In genomic region chr6:88619951-88620350, GRCh38 we compare ENCODE assay signal across 22 cellular contexts.
"Had no signal": no experiment of that assay in that cellular context is flagged by ENCODE, and none has a peak within 500 bp of the region (broad histone marks: within the 10 kb centered on the region; RNA-seq: fewer than 3 reads in every experiment).

No MANE protein-coding gene starts in this region.

- ATAC-seq: esophagus mucosa; heart right ventricle; mucosa of descending colon; natural killer cell; stimulated activated naive B cell treated with anti-CD40 and anti-IgM and Interleukin-4, amounts not matched to agents 10 μg/mL and 1 μg/mL and 100 μg/mL, for 72 hours; stimulated activated naive CD8-positive, alpha-beta T cell treated with anti-CD3 and anti-CD28 coated beads, Interleukin-15, amount 100 ng/mL, for 72 hours; upper lobe of right lung had no signal

- H3K36me3 ChIP-seq: heart right ventricle, ovary, right atrium auricular region, sigmoid colon, tibial nerve, upper lobe of right lung had no signal

- H3K27ac ChIP-seq: heart right ventricle, ovary, right atrium auricular region, sigmoid colon, skin epidermis, testis, tibial nerve, upper lobe of right lung had no signal

- H3K4me3 ChIP-seq: heart right ventricle, mucosa of descending colon, ovary, right atrium auricular region, sigmoid colon, skin epidermis, testis, tibial nerve, upper lobe of right lung had no signal

- DNase-seq: effector memory CD4-positive, alpha-beta T cell; heart right ventricle; hypothalamus; kidney glomerular epithelial cell; mucosa of descending colon; natural killer cell; nucleus accumbens; ovary; sigmoid colon; stimulated activated CD4-positive, alpha-beta T cell treated with anti-CD3 and anti-CD28 coated beads, Interleukin-2, amount 100 ng/mL, for 24 hours; stimulated activated CD4-positive, alpha-beta T cell treated with anti-CD3 and anti-CD28 coated beads, Interleukin-4, amount 100 ng/mL, for 4 hours; stimulated activated naive B cell treated with anti-CD40 and anti-IgM and Interleukin-4, amounts not matched to agents 10 μg/mL and 1 μg/mL and 100 μg/mL, for 72 hours; stimulated activated naive CD8-positive, alpha-beta T cell treated with anti-CD3 and anti-CD28 coated beads, Interleukin-15, amount 100 ng/mL, for 72 hours; testis; upper lobe of right lung had no signal

- H3K27me3 ChIP-seq: heart right ventricle, ovary, right atrium auricular region, sigmoid colon, testis, tibial nerve, upper lobe of right lung had no signal

- H3K4me1 ChIP-seq: heart right ventricle, right atrium auricular region, sigmoid colon, testis, tibial nerve, upper lobe of right lung had no signal

- H3K9me3 ChIP-seq: mucosa of descending colon, ovary, right atrium auricular region, sigmoid colon, testis, tibial nerve, upper lobe of right lung had no signal

- FAIRE-seq: endometrium, frontal cortex, islet of Langerhans had no signal
